8 cellular contexts compared by ENCODE assay signal in genomic region chr3:198080521-198081384, GRCh38.
A peak's percentile ranks its signal among the peaks of the same experiment; 100 is the strongest.
DNase-seq lines count a peak whose midpoint lies in the region; ATAC-seq and TF ChIP-seq lines count a peak whose summit lies in the region.

No MANE protein-coding gene starts in this region.

- H3K36me3 ChIP-seq in suprapubic skin: no peaks in the 10 kb centered on the region

- H3K4me1 Mint-ChIP-seq in osteocyte (ENCODE audit: unreplicated experiment): peaks cover 4% of the 10 kb centered on the region

- no peaks in the 10 kb centered on the region for H3K36me3 Mint-ChIP-seq in osteocyte (ENCODE audit: unreplicated experiment)

- H3K4me1 ChIP-seq in suprapubic skin: peaks cover 20% of the 10 kb centered on the region

- no peak for TF ChIP-seq EP300 in suprapubic skin (IDR thresholded peaks at IDR 0.05)

- peak overlapping the region; percentile 43 for H3K4me3 ChIP-seq in suprapubic skin

- TF ChIP-seq CTCF in AG09319 (IDR thresholded peaks at IDR 0.05; ENCODE audit: low read depth, low read length) (peak; percentile 29), osteocyte (IDR thresholded peaks at IDR 0.05) (peak; percentile 86), suprapubic skin (IDR thresholded peaks at IDR 0.05) (peak; percentile 49 to 89)

- no peak overlapping the region for H3K27ac ChIP-seq in suprapubic skin

- peaks cover 60% of the 10 kb centered on the region for H3K27me3 Mint-ChIP-seq in osteocyte (ENCODE audit: unreplicated experiment)

- H3K27me3 ChIP-seq in suprapubic skin: peaks cover 90% of the 10 kb centered on the region

- H3K4me3 Mint-ChIP-seq in osteocyte (ENCODE audit: unreplicated experiment): peak overlapping the region; percentile 72

- no peaks in the 10 kb centered on the region for H3K9me3 ChIP-seq in suprapubic skin

- peak; percentile 71 for ATAC-seq in GM18909 (IDR thresholded peaks at IDR 0.05; ENCODE audit: poor library complexity, unreplicated experiment)

- no peaks in the 10 kb centered on the region for H3K9me3 Mint-ChIP-seq in osteocyte (ENCODE audit: unreplicated experiment)

- DNase-seq in AG09319 (ENCODE audit: extremely low read depth, low read depth): peak; percentile 19
- DNase-seq in HT1080 (ENCODE audit: low read depth): peak; percentile 48
- DNase-seq in RPMI8226: peak; percentile 91
- DNase-seq in activated gamma-delta T cell treated with anti-CD3 and anti-CD28 coated beads, Interleukin-2, amount 50 U/mL, for 16 hours (ENCODE audit: low read depth): peak; percentile 65
- DNase-seq in glomerular visceral epithelial cell (ENCODE audit: extremely low spot score): peak; percentile 74
- DNase-seq in osteocyte (ENCODE audit: extremely low spot score, unreplicated experiment): peak; percentile 92
- DNase-seq in suprapubic skin (ENCODE audit: low spot score in 2 of 2): peak; percentile 62 to 80

- H3K27ac Mint-ChIP-seq in osteocyte (ENCODE audit: unreplicated experiment): no peak overlapping the region

- no peak for TF ChIP-seq POLR2A in suprapubic skin (IDR thresholded peaks at IDR 0.05)

- 0% methylated on average over 12 of the region's 86 CpGs for WGBS in suprapubic skin

Comparison
In these comparisons a context has a peak if more than half of its experiments do, and no peak if none do; other contexts are left out.
1. DNase-seq: peak in every context shown above with its lines; median percentile 92 in osteocyte; 91 in RPMI8226; 74 in glomerular visceral epithelial cell; 71 in suprapubic skin; 65 in activated gamma-delta T cell treated with anti-CD3 and anti-CD28 coated beads, Interleukin-2, amount 50 U/mL, for 16 hours; 48 in HT1080; 19 in AG09319.
2. CTCF ChIP-seq: peak in every context shown above with its lines; median percentile 86 in osteocyte; 69 in suprapubic skin; 29 in AG09319.